ENCODE assay signal across 8 cellular contexts in the genomic region with DNA sequence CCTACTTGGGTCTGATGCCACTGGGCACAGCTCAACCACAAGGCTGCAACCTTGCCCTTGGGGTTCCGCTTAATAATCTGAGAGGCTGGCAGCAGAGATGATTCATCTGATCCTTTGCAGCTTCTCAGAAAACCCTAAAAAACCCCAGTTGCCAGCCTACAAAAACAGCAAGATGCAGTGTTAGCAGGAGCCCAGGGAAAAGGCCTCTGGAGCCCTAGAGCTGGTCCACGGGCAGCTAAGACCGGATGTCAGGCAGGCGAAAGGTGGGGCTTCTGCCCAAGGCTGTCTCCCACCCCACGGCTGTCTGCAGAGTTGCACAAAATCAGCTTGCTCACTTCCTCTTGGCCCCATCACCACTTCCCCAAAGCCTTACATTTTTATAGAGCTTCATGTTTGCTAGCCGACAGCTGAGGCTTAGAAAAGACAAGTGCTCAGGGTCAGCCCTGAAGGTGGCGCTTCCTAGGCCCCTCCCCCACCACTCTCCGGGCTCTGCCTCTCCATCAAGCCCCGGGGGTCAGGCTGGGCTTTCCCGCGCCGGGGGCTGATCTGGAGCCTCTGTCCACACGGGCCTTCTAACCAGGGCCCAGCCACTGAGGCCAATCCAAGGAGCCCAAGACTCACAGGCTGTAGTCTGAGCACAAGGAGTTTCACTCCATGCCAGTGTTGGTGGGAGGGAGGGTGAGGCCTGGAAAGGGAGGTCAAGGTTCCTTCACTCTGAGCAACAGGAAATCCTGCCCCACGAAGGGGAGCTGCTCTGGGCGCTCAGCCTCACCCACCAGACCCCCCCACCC. TPM values are rescaled to one million over a fixed set of nuclear protein-coding genes. Genes with fewer than 3 reads are reported as not detected.
DNase-seq lines count a peak whose midpoint lies in the region; ATAC-seq and TF ChIP-seq lines count a peak whose summit lies in the region.

No MANE protein-coding gene starts in this region.

- TF ChIP-seq CTCF in AG04450 (IDR thresholded peaks at IDR 0.05; ENCODE audit: low read depth, low read length) (peak; percentile 28; the same call in 1 of the 2 replicates), Panc1 (IDR thresholded peaks at IDR 0.05) (no peak), glutamatergic neuron (IDR thresholded peaks at IDR 0.05; ENCODE audit: partially characterized antibody, unreplicated experiment) (no peak), ovary (IDR thresholded peaks at IDR 0.05) (no peak), upper lobe of right lung (IDR thresholded peaks at IDR 0.05) (no peak)

- peaks cover 4% of the 10 kb centered on the region; the same call in 1 of the 2 replicates for H3K4me1 ChIP-seq in Panc1 (ENCODE audit: control insufficient read depth, insufficient read depth, low read length)
- H3K4me1 ChIP-seq in ovary (ENCODE audit: insufficient read depth): peaks cover 8% of the 10 kb centered on the region
- peaks cover 58% of the 10 kb centered on the region for H3K4me1 ChIP-seq in upper lobe of right lung

- TF ChIP-seq POLR2A in ovary (IDR thresholded peaks at IDR 0.05): no peak

- no peaks in the 10 kb centered on the region for H3K36me3 ChIP-seq in Panc1 (ENCODE audit: control insufficient read depth, insufficient read depth, low read length)
- no peaks in the 10 kb centered on the region for H3K36me3 ChIP-seq in ovary
- H3K36me3 ChIP-seq in upper lobe of right lung: no peaks in the 10 kb centered on the region

- H3K9me3 Mint-ChIP-seq in glutamatergic neuron (ENCODE audit: unreplicated experiment): no peaks in the 10 kb centered on the region

- no peaks in the 10 kb centered on the region for H3K36me3 Mint-ChIP-seq in glutamatergic neuron (ENCODE audit: unreplicated experiment)

- POLR2A ChIA-PET in AG04450 (lab: Yijun Ruan, JAX) (interaction anchor here (0.8 to 1.5 kb wide), 8 partner anchors 17 to 207 kb away, joined by 3 to 7 read pairs (median 4); no protein-coding TSS in a partner anchor), Panc1 (lab: Charles Lee) (interaction anchor here (0.6 kb wide), 1 partner anchor 1499 kb away, joined by 9 read pairs; no protein-coding TSS in a partner anchor)

- 6 to 7% (median 6%) methylated on average over 15 of the region's 15 CpGs for WGBS in ovary, 3 donors

- H3K27me3 Mint-ChIP-seq in glutamatergic neuron (ENCODE audit: unreplicated experiment): peaks cover 3% of the 10 kb centered on the region

- BruUV-seq in Panc1 (replicated peaks; lab: Mats Ljungman, UMichigan): no TSS peak

- H3K4me3 Mint-ChIP-seq in glutamatergic neuron (ENCODE audit: unreplicated experiment): peak overlapping the region; percentile 78

- H3K27ac ChIP-seq in AG04450 (ENCODE audit: low read depth, low read length) (peak overlapping the region; percentile 91), Panc1 (ENCODE audit: low read length) (peak overlapping the region; percentile 89), ovary (peak overlapping the region; percentile 93 to 96), upper lobe of right lung (peak overlapping the region; percentile 94)

- H3K9me3 ChIP-seq in AG04450 (ENCODE audit: control insufficient read depth, insufficient read depth, low read length) (no peaks in the 10 kb centered on the region), Panc1 (ENCODE audit: control insufficient read depth, insufficient read depth, low read depth, low read length) (no peaks in the 10 kb centered on the region), ovary (no peaks in the 10 kb centered on the region), upper lobe of right lung (no peaks in the 10 kb centered on the region)

- no peak for TF ChIP-seq EP300 in ovary (IDR thresholded peaks at IDR 0.05)

- ATAC-seq in GM19025 (IDR thresholded peaks at IDR 0.05; ENCODE audit: low read depth, unreplicated experiment): peak; percentile 36
- ATAC-seq in HG03159 (IDR thresholded peaks at IDR 0.05; ENCODE audit: unreplicated experiment): peak; percentile 55
- ATAC-seq in Panc1: peak; percentile 92
- ATAC-seq in upper lobe of right lung: peak; percentile 80

- in situ Hi-C loops in Panc1 (cut with HindIII; ENCODE audit: low pct_unique_long_range_greater_than_20kb, low sequenced_read_pairs): no loop called here

- peak overlapping the region; percentile 75 for H3K27ac Mint-ChIP-seq in glutamatergic neuron (ENCODE audit: unreplicated experiment)

- H3K27me3 ChIP-seq in AG04450 (ENCODE audit: control insufficient read depth, insufficient read depth, low read length) (peaks cover 4% of the 10 kb centered on the region), Panc1 (ENCODE audit: control insufficient read depth, insufficient read depth, low read length) (no peaks in the 10 kb centered on the region), ovary (no peaks in the 10 kb centered on the region), upper lobe of right lung (no peaks in the 10 kb centered on the region)

- intact Hi-C loops in Panc1 (cut with micrococcal nuclease; ENCODE audit: unreplicated experiment): loop anchor here (1.0 to 10.0 kb wide), 2 partner anchors 149 to 247 kb away; a partner anchor contains a TSS
- intact Hi-C loops in ovary (cut with DNase I): loop anchor here (5.0 to 10.0 kb wide), 4 partner anchors 145 to 250 kb away; a partner anchor contains a TSS
- intact Hi-C loops in upper lobe of right lung (cut with DNase I): no loop called here

- DNase-seq in AG04450 (ENCODE audit: low read depth, low spot score): peak; percentile 32
- no peak for DNase-seq in Panc1 (ENCODE audit: low read depth, low spot score)
- DNase-seq in activated T-helper 9 cell treated with anti-CD3 and anti-CD28 coated beads, Interleukin-2, amount 50 U/mL, for 16 hours (ENCODE audit: low read depth): peak; percentile 31
- DNase-seq in glutamatergic neuron: peak; percentile 83
- peak in 4 of 5 donors; percentile 70 to 81 (median 74) for DNase-seq in ovary
- DNase-seq in upper lobe of right lung: peak; percentile 90

- no peaks in the 10 kb centered on the region for H3K4me1 Mint-ChIP-seq in glutamatergic neuron (ENCODE audit: low read depth, unreplicated experiment)

- CTCF ChIA-PET in AG04450 (lab: Charles Lee) (interaction anchor here (0.6 to 4.5 kb wide), 77 partner anchors 9 to 1910 kb away, joined by 3 to 73 read pairs (median 7); a partner anchor contains a TSS), Panc1 (lab: Charles Lee) (interaction anchor here (0.6 to 1.9 kb wide), 8 partner anchors 17 to 362 kb away, joined by 3 to 14 read pairs (median 6); a partner anchor contains a TSS)

- H3K4me3 ChIP-seq in AG04450 (ENCODE audit: low read depth, low read length): peak overlapping the region; percentile 41
- peak overlapping the region; percentile 21 to 55 for H3K4me3 ChIP-seq in Panc1 (ENCODE audit: low read depth in 2 of 2, low read length in 2 of 2)
- H3K4me3 ChIP-seq in ovary: peak overlapping the region; percentile 25
- H3K4me3 ChIP-seq in upper lobe of right lung: peak overlapping the region; percentile 34

RNA-seq across cellular contexts. Expression of a gene that starts 4.2 kb away (rescaled TPM):
- polyA plus RNA-seq in AG04450 (2011; rRNA removed) (not detected in 2 replicates), ovary (10 to 100 TPM in 1 of 2 donors, 1 to 10 TPM in 1; 2.4 to 11.1 TPM)
- not detected in 2 replicates for polyA minus RNA-seq in AG04450 (2011; rRNA and poly(A)+ RNA removed)
- total RNA-seq in Panc1 (2021; ENCODE audit: unreplicated experiment) (not detected), glutamatergic neuron (ENCODE audit: unreplicated experiment) (not detected), ovary (1 to 10 TPM; 1.4 to 7.2 (median 3.8) TPM), upper lobe of right lung (9.3 TPM)
- not detected for polyA plus RNA-seq in Panc1 (2012; ENCODE audit: insufficient read length)

RNA-seq across cellular contexts. Expression of a gene that starts 4.2 kb away (rescaled TPM):
- polyA plus RNA-seq in AG04450 (2011; rRNA removed): 0.11 TPM in 1 of 2 replicates, not detected in the other
- not detected in 2 replicates for polyA minus RNA-seq in AG04450 (2011; rRNA and poly(A)+ RNA removed)
- not detected for total RNA-seq in Panc1 (2021; ENCODE audit: unreplicated experiment)
- not detected for polyA plus RNA-seq in Panc1 (2012; ENCODE audit: insufficient read length)
- total RNA-seq in glutamatergic neuron (ENCODE audit: unreplicated experiment): not detected
- total RNA-seq in ovary: 1 to 10 TPM in 4 of 7 donors, under 1 TPM in 1, not detected in 2; 0.78 to 3.2 (median 2.6) TPM
- 1 to 10 TPM in 1 of 2 donors, under 1 TPM in 1; 0.87 to 2.6 TPM for polyA plus RNA-seq in ovary
- 5.1 TPM for total RNA-seq in upper lobe of right lung

RNA-seq across cellular contexts. Expression of a gene that starts 33.8 kb away (rescaled TPM):
- polyA plus RNA-seq in AG04450 (2011; rRNA removed): 0.27 and 0.32 TPM in 2 replicates
- 0.22 TPM in 1 of 2 replicates, not detected in the other for polyA minus RNA-seq in AG04450 (2011; rRNA and poly(A)+ RNA removed)
- total RNA-seq in Panc1 (2021; ENCODE audit: unreplicated experiment): 0.41 TPM
- 0.10 TPM for polyA plus RNA-seq in Panc1 (2012; ENCODE audit: insufficient read length)
- total RNA-seq in glutamatergic neuron (ENCODE audit: unreplicated experiment): 1.1 TPM
- 10 to 100 TPM in 4 of 7 donors, 1 to 10 TPM in 3; 5.4 to 20.0 (median 11.0) TPM for total RNA-seq in ovary
- 10 to 100 TPM in 1 of 2 donors, 1 to 10 TPM in 1; 8.6 to 41.8 TPM for polyA plus RNA-seq in ovary
- 79.3 TPM for total RNA-seq in upper lobe of right lung

RNA-seq across cellular contexts. Expression of a gene that starts 58.3 kb away (rescaled TPM):
- polyA plus RNA-seq in AG04450 (2011; rRNA removed): 425 and 519 TPM in 2 replicates
- polyA minus RNA-seq in AG04450 (2011; rRNA and poly(A)+ RNA removed): 162 and 202 TPM in 2 replicates
- total RNA-seq in Panc1 (2021; ENCODE audit: unreplicated experiment): 178 TPM
- polyA plus RNA-seq in Panc1 (2012; ENCODE audit: insufficient read length): 146 TPM
- 272 TPM for total RNA-seq in glutamatergic neuron (ENCODE audit: unreplicated experiment)
- total RNA-seq in ovary: 100 to 1,000 TPM; 125 to 152 (median 136) TPM
- 100 to 1,000 TPM; 183 to 277 TPM for polyA plus RNA-seq in ovary
- total RNA-seq in upper lobe of right lung: 132 TPM

RNA-seq across cellular contexts. Expression of a gene that starts 58.5 kb away (rescaled TPM):
- polyA plus RNA-seq in AG04450 (2011; rRNA removed): 80.9 and 86.9 TPM in 2 replicates
- polyA minus RNA-seq in AG04450 (2011; rRNA and poly(A)+ RNA removed): 75.9 and 86.0 TPM in 2 replicates
- total RNA-seq in Panc1 (2021; ENCODE audit: unreplicated experiment): 49.9 TPM
- polyA plus RNA-seq in Panc1 (2012; ENCODE audit: insufficient read length): 57.2 TPM
- total RNA-seq in glutamatergic neuron (ENCODE audit: unreplicated experiment): 39.6 TPM
- total RNA-seq in ovary: 10 to 100 TPM; 14.5 to 68.4 (median 21.7) TPM
- polyA plus RNA-seq in ovary: 10 to 100 TPM; 12.7 to 23.8 TPM
- total RNA-seq in upper lobe of right lung: 20.1 TPM

Comparison
In these comparisons a context has a peak if more than half of its experiments do, and no peak if none do; other contexts are left out.
1. ATAC-seq: peak in every context shown above with its lines; median percentile 92 in Panc1; 80 in upper lobe of right lung; 55 in HG03159; 36 in GM19025.